ENCODE assay signal across 16 cellular contexts in the genomic region with DNA sequence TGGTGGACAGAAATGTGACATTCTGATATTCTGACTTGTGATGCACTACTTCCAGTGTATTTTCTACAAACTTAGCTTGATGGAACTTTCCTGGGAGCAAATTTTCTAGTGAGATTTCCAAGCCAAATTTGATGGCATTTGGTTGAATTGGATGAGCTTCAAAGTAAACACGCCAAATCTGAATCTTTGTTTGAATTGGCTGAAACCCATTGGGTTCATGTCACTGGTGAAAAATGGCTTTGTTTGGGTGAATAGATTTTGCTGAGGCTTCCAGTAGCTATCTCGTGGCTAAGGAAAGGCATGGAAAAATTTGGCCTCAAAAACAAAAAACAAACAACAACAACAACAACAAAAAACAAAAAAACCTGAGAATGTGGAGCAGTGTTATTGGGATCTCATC.
DNase-seq lines count a peak whose midpoint lies in the region; ATAC-seq, FAIRE-seq and TF ChIP-seq lines count a peak whose summit lies in the region.
"Had no signal": no experiment of that assay in that cellular context is flagged by ENCODE, and none has a peak within 500 bp of the region (broad histone marks: within the 10 kb centered on the region; RNA-seq: fewer than 3 reads in every experiment).

No MANE protein-coding gene starts in this region.

- H4K20me1 ChIP-seq in K562 (replicated peaks; ENCODE audit: control insufficient read depth, insufficient read depth, low read length) (no peaks in the 10 kb centered on the region), hepatocyte (ENCODE audit: insufficient read depth, poor library complexity, severe bottlenecking) (no peaks in the 10 kb centered on the region)

- no peaks in the 10 kb centered on the region for H3K9me1 ChIP-seq in K562 (ENCODE audit: control insufficient read depth, insufficient read depth, low read length)

- H3K9ac ChIP-seq in K562 (ENCODE audit: insufficient read depth in 1 of 2, low read depth in 2 of 2, low read length in 2 of 2), result no peak overlapping the region

- intact Hi-C loops in K562 (cut with micrococcal nuclease), result no loop called here

- no peaks in the 10 kb centered on the region for H3K9me2 ChIP-seq in hepatocyte (replicated peaks; ENCODE audit: insufficient read depth)

- H3K4me2 ChIP-seq in K562 (ENCODE audit: insufficient read depth, low read length) (no peak overlapping the region), hepatocyte (no peak overlapping the region)

- no peak for TF ChIP-seq POLR2A in K562 (conservative IDR thresholded peaks at IDR 0.05)
- no peak for TF ChIP-seq POLR2A in gastroesophageal sphincter (IDR thresholded peaks at IDR 0.05)

- H3K79me2 ChIP-seq in K562 (ENCODE audit: control insufficient read depth, insufficient read depth, low read length) (no peaks in the 10 kb centered on the region), hepatocyte (no peaks in the 10 kb centered on the region)

- 15% methylated on average over 2 of the region's 2 CpGs for WGBS in K562 (ENCODE audit: insufficient coverage, low coverage, missing lambda C conversion rate)
- 33 to 44% methylated on average over 1 to 2 of the region's 2 CpGs for WGBS in gastroesophageal sphincter (ENCODE audit: low coverage in 1 of 2), 2 donors
- 89% methylated on average over 2 of the region's 2 CpGs for WGBS in hepatocyte (ENCODE audit: low lambda C conversion rate, missing lambda C conversion rate)

- no TSS peak for BruUV-seq in K562 (replicated peaks; lab: Mats Ljungman, UMichigan)

- H3K4me3 ChIP-seq in HEK293 (ENCODE audit: low read depth, low read length), result no peak overlapping the region
- H3K4me3 ChIP-seq in K562, result no peak overlapping the region
- no peak overlapping the region for H3K4me3 ChIP-seq in gastroesophageal sphincter
- H3K4me3 ChIP-seq in hepatocyte, result no peak overlapping the region
- H3K4me3 ChIP-seq: SK-N-MC had no signal

- H3K9me3 ChIP-seq in HEK293 (ENCODE audit: control insufficient read depth, insufficient read depth, low read depth, low read length) (no peaks in the 10 kb centered on the region), K562 (replicated peaks; ENCODE audit: control insufficient read depth, insufficient read depth, low read depth, low read length) (no peaks in the 10 kb centered on the region), gastroesophageal sphincter (peaks cover 0 to 5% (median 0%) of the 10 kb centered on the region in 3 donors), hepatocyte (ENCODE audit: low read depth) (no peaks in the 10 kb centered on the region)
- H3K9me3 ChIP-seq: BE2C had no signal

- TF ChIP-seq CTCF in HEK293 (tag by site-specific recombination; IDR thresholded peaks at IDR 0.05), result no peak
- TF ChIP-seq CTCF in K562 (IDR thresholded peaks at IDR 0.05 in 2 of 3, conservative IDR thresholded peaks at IDR 0.05 in 1 of 3; ENCODE audit: insufficient read depth in 2 of 3, low read depth in 1 of 3, low read length in 3 of 3), result no peak
- no peak for TF ChIP-seq CTCF in gastroesophageal sphincter (IDR thresholded peaks at IDR 0.05)
- no peak for TF ChIP-seq CTCF in hepatocyte (IDR thresholded peaks at IDR 0.05; ENCODE audit: poor library complexity)

- CTCF ChIA-PET in HEK293 (lab: Yijun Ruan, JAX) (interaction anchor here (0.6 kb wide), 1 partner anchor 92 kb away, joined by 3 read pairs; no protein-coding TSS in a partner anchor), K562 (lab: Yijun Ruan, JAX; ENCODE audit: low intra/inter-chr PET ratio) (no interaction called here)

- FAIRE-seq in K562 (lab: Jason Lieb, UNC), result peak; percentile 11
- FAIRE-seq: HTR-8/SVneo had no signal

- H3K27ac ChIP-seq in HEK293 (ENCODE audit: extremely low read depth, low read depth, low read length), result no peak overlapping the region
- H3K27ac ChIP-seq in K562 (ENCODE audit: extremely low read depth, low read depth, low read length), result no peak overlapping the region
- H3K27ac ChIP-seq in gastroesophageal sphincter, result no peak overlapping the region
- no peak overlapping the region for H3K27ac ChIP-seq in hepatocyte
- H3K27ac ChIP-seq: SK-N-MC had no signal

- in situ Hi-C loops in K562 (cut with MboI), result no loop called here

- TF ChIP-seq EP300 in K562 (IDR thresholded peaks at IDR 0.05; ENCODE audit: low read length) (no peak), gastroesophageal sphincter (IDR thresholded peaks at IDR 0.05) (no peak)

- H3K36me3 ChIP-seq in HEK293 (ENCODE audit: control insufficient read depth in 2 of 2, insufficient read depth in 1 of 2, low read length in 2 of 2) (no peaks in the 10 kb centered on the region), K562 (ENCODE audit: control insufficient read depth, insufficient read depth, low read length) (no peaks in the 10 kb centered on the region), gastroesophageal sphincter (no peaks in the 10 kb centered on the region), hepatocyte (replicated peaks; ENCODE audit: insufficient read depth, low read depth) (no peaks in the 10 kb centered on the region)
- H3K36me3 ChIP-seq: BE2C had no signal

- H2AFZ ChIP-seq in K562 (ENCODE audit: low read depth, low read length), result no peak overlapping the region
- no peak overlapping the region for H2AFZ ChIP-seq in hepatocyte

- peaks cover 10% of the 10 kb centered on the region for H3K4me1 ChIP-seq in HEK293 (ENCODE audit: control insufficient read depth, insufficient read depth, low read length)
- no peaks in the 10 kb centered on the region for H3K4me1 ChIP-seq in K562 (replicated peaks in 1 of 2; ENCODE audit: control insufficient read depth in 2 of 2, insufficient read depth in 2 of 2, low read length in 2 of 2)
- peaks cover 0 to 7% (median 0%) of the 10 kb centered on the region in 3 donors for H3K4me1 ChIP-seq in gastroesophageal sphincter
- H3K4me1 ChIP-seq in hepatocyte (ENCODE audit: insufficient read depth), result no peaks in the 10 kb centered on the region

- DNase-seq in NCI-H2029 treated with DMSO at 0.1 percent for 48 hours (lab: John Stamatoyannopoulos, UW) (peak; percentile 7), K562 (ENCODE audit: extremely low read depth in 1 of 4, low spot score in 3 of 4) (no peak), myocyte (ENCODE audit: low read depth) (peak; percentile 2), SKM-1 treated with dmso at 0.1 percent for 144 hours (lab: John Stamatoyannopoulos, UW; ENCODE audit: unreplicated experiment) (no peak), hepatocyte (ENCODE audit: low spot score) (no peak)
- DNase-seq: BE2C; CD8-positive, alpha-beta T cell; DND-41; NCI-H1105; NCI-H526 had no signal

- ATAC-seq in K562, result no peak
- ATAC-seq in gastroesophageal sphincter, result no peak
- ATAC-seq: CD8-positive, alpha-beta T cell; HCT116; Right ventricle myocardium inferior had no signal

- POLR2A ChIA-PET in HEK293 (lab: Yijun Ruan, JAX), result no interaction called here
- POLR2A ChIA-PET in K562 (lab: Yijun Ruan, JAX), result no interaction called here

- H3K27me3 ChIP-seq in K562 (ENCODE audit: control insufficient read depth in 2 of 2, insufficient read depth in 2 of 2, low read length in 2 of 2), result no peaks in the 10 kb centered on the region
- no peaks in the 10 kb centered on the region for H3K27me3 ChIP-seq in gastroesophageal sphincter
- H3K27me3 ChIP-seq in hepatocyte, result no peaks in the 10 kb centered on the region
- H3K27me3 ChIP-seq: BE2C had no signal

- no peak for TF ChIP-seq RAD21 in K562 (CRISPR knock-in tag; conservative IDR thresholded peaks at IDR 0.05 in 1 of 2, IDR thresholded peaks at IDR 0.05 in 1 of 2)

TF ChIP-seq in HEK293, 187 proteins besides CTCF, POLR2A, EP300 and RAD21:
- TF ChIP-seq GFI1B (tag by site-specific recombination; IDR thresholded peaks at IDR 0.05), result 0 out of 2 replicates have a peak, but pooled peaks have one; percentile 11
- no peak for TF ChIP-seq GLIS1 (tag by site-specific recombination; IDR thresholded peaks at IDR 0.05)

TF ChIP-seq in K562, 482 proteins besides CTCF, POLR2A, EP300 and RAD21 (continues in another document):
- TF ChIP-seq SIN3B (IDR thresholded peaks at IDR 0.05; ENCODE audit: low read depth), result no peak
- no peak for TF ChIP-seq SAFB (IDR thresholded peaks at IDR 0.05; ENCODE audit: borderline replicate concordance, low read depth, low read length)
- TF ChIP-seq, protein P1, sequence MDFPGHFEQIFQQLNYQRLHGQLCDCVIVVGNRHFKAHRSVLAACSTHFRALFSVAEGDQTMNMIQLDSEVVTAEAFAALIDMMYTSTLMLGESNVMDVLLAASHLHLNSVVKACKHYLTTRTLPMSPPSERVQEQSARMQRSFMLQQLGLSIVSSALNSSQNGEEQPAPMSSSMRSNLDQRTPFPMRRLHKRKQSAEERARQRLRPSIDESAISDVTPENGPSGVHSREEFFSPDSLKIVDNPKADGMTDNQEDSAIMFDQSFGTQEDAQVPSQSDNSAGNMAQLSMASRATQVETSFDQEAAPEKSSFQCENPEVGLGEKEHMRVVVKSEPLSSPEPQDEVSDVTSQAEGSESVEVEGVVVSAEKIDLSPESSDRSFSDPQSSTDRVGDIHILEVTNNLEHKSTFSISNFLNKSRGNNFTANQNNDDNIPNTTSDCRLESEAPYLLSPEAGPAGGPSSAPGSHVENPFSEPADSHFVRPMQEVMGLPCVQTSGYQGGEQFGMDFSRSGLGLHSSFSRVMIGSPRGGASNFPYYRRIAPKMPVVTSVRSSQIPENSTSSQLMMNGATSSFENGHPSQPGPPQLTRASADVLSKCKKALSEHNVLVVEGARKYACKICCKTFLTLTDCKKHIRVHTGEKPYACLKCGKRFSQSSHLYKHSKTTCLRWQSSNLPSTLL (IDR thresholded peaks at IDR 0.05), result no peak
- TF ChIP-seq GTF2F1 (IDR thresholded peaks at IDR 0.05; ENCODE audit: low read depth, low read length), result no peak
- no peak for TF ChIP-seq JUNB (CRISPR knock-in tag; conservative IDR thresholded peaks at IDR 0.05)
- no peak for TF ChIP-seq SAFB2 (IDR thresholded peaks at IDR 0.05; ENCODE audit: borderline replicate concordance, low read depth, low read length, severe bottlenecking)
- TF ChIP-seq NEUROD1 (IDR thresholded peaks at IDR 0.05; ENCODE audit: borderline replicate concordance, low read depth, low read length, partially characterized antibody), result no peak
- no peak for TF ChIP-seq NRF1 (conservative IDR thresholded peaks at IDR 0.05 in 1 of 2, IDR thresholded peaks at IDR 0.05 in 1 of 2)
- TF ChIP-seq ZNF695 (CRISPR knock-in tag; IDR thresholded peaks at IDR 0.05), result no peak
- TF ChIP-seq, protein P2, sequence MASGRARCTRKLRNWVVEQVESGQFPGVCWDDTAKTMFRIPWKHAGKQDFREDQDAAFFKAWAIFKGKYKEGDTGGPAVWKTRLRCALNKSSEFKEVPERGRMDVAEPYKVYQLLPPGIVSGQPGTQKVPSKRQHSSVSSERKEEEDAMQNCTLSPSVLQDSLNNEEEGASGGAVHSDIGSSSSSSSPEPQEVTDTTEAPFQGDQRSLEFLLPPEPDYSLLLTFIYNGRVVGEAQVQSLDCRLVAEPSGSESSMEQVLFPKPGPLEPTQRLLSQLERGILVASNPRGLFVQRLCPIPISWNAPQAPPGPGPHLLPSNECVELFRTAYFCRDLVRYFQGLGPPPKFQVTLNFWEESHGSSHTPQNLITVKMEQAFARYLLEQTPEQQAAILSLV (tag; IDR thresholded peaks at IDR 0.05), result no peak
- TF ChIP-seq MXI1 (IDR thresholded peaks at IDR 0.05; ENCODE audit: low read depth, low read length), result no peak
- no peak for TF ChIP-seq POLR2H (tag; IDR thresholded peaks at IDR 0.05; ENCODE audit: low read depth)
- TF ChIP-seq SNRNP70 (optimal IDR thresholded peaks at IDR 0.05; ENCODE audit: low read depth, low read length), result no peak

Comparison
In these comparisons a context has a peak if more than half of its experiments do, and no peak if none do; other contexts are left out.
1. DNase-seq: peak in NCI-H2029 treated with DMSO at 0.1 percent for 48 hours (single experiment) and myocyte (single experiment); none in K562 (0 of 4), SKM-1 treated with dmso at 0.1 percent for 144 hours (single experiment) and hepatocyte (single experiment).